ENCODE assay signal across 18 cellular contexts in genomic region chr5:105392710-105393149, GRCh38.
DNase-seq lines count a peak whose midpoint lies in the region; ATAC-seq, FAIRE-seq and TF ChIP-seq lines count a peak whose summit lies in the region.
"Had no signal": no experiment of that assay in that cellular context is flagged by ENCODE, and none has a peak within 500 bp of the region (broad histone marks: within the 10 kb centered on the region; RNA-seq: fewer than 3 reads in every experiment).

No MANE protein-coding gene starts in this region.

- no peak overlapping the region for H3K9ac ChIP-seq in H1 (replicated peaks in 1 of 4; ENCODE audit: extremely low read depth in 1 of 4, low read depth in 3 of 4, low read length in 3 of 4)
- no peak overlapping the region for H3K9ac ChIP-seq in neuronal stem cell (ENCODE audit: low read depth, low read length, poor library complexity)

- H3K4ac ChIP-seq in H1 (replicated peaks; ENCODE audit: insufficient read length, low read depth, low read length), result no peak overlapping the region
- no peak overlapping the region for H3K4ac ChIP-seq in neuronal stem cell (ENCODE audit: low read length)

- H3K18ac ChIP-seq in H1 (ENCODE audit: extremely low read depth, low read length), result no peak overlapping the region
- H3K18ac ChIP-seq in neuronal stem cell (ENCODE audit: low read length), result peak overlapping the region; percentile 48

- WGBS in H1 (ENCODE audit: extremely low coverage in 1 of 2, insufficient coverage in 1 of 2, insufficient read length in 1 of 2, insufficient replicate concordance in 2 of 2, low coverage in 1 of 2, low lambda C conversion rate in 2 of 2, missing lambda C conversion rate in 1 of 2), 2 experiments, result 97% methylated on average over 18 of the region's 18 CpGs; no CpG with 5 or more reads in 1 of the 2 experiments
- no CpG with 5 or more reads among the region's 18 CpGs for WGBS in neuronal stem cell (ENCODE audit: extremely low coverage in 2 of 2, insufficient read length in 2 of 2, insufficient replicate concordance in 1 of 2), 2 donors

- no peak for TF ChIP-seq EP300 in H1 (IDR thresholded peaks at IDR 0.05; ENCODE audit: borderline replicate concordance in 1 of 2, low read depth in 2 of 2, low read length in 2 of 2)

- H2AFZ ChIP-seq in H1 (ENCODE audit: low read length) (peak overlapping the region; percentile 81), neuronal stem cell (ENCODE audit: low read length) (peak overlapping the region; percentile 73)

- TF ChIP-seq POLR2A in H1 (IDR thresholded peaks at IDR 0.05; ENCODE audit: control extremely low read depth in 1 of 2, low read depth in 2 of 2, low read length in 2 of 2), result no peak

- H3K23me2 ChIP-seq in H1 (ENCODE audit: low read depth, low read length), result no peaks in the 10 kb centered on the region

- no peaks in the 10 kb centered on the region for H4K20me1 ChIP-seq in H1 (replicated peaks in 1 of 2; ENCODE audit: control insufficient read depth in 1 of 2, insufficient read depth in 2 of 2, low read length in 2 of 2)

- H2BK5ac ChIP-seq in H1 (ENCODE audit: low read depth, low read length) (no peak overlapping the region), neuronal stem cell (ENCODE audit: low read length) (no peak overlapping the region)

- no peak overlapping the region for H4K5ac ChIP-seq in H1 (ENCODE audit: insufficient read length, low read depth, low read length)

- H2BK12ac ChIP-seq in H1 (ENCODE audit: low read depth, low read length) (no peak overlapping the region), neuronal stem cell (ENCODE audit: low read length) (no peak overlapping the region)

- no peak overlapping the region for H2BK120ac ChIP-seq in H1 (replicated peaks; ENCODE audit: low read depth, low read length)
- H2BK120ac ChIP-seq in neuronal stem cell (ENCODE audit: low read depth, low read length), result no peak overlapping the region

- H4K8ac ChIP-seq in H1 (ENCODE audit: extremely low read depth, insufficient read depth, low read length) (peak overlapping the region; percentile 1; the same call in 1 of the 2 replicates), neuronal stem cell (ENCODE audit: low read depth, low read length) (no peak overlapping the region)

- H3K27me3 ChIP-seq in H1 (replicated peaks in 1 of 4; ENCODE audit: control insufficient read depth in 3 of 4, extremely low read depth in 1 of 4, insufficient read depth in 3 of 4, low read length in 3 of 4) (no peaks in the 10 kb centered on the region), neuronal stem cell (ENCODE audit: control insufficient read depth in 3 of 3, insufficient read depth in 3 of 3, low read depth in 1 of 3, low read length in 3 of 3) (no peaks in the 10 kb centered on the region)

- H3K14ac ChIP-seq in H1 (ENCODE audit: insufficient read length) (no peak overlapping the region), neuronal stem cell (ENCODE audit: low read length) (no peak overlapping the region)

- CTCF ChIA-PET in H1 (lab: Charles Lee; ENCODE audit: partially characterized antibody), result no interaction called here

- H3K56ac ChIP-seq in H1 (replicated peaks; ENCODE audit: insufficient read length, low read depth, low read length), result no peak overlapping the region

- no peak for TF ChIP-seq RAD21 in H1 (IDR thresholded peaks at IDR 0.05 in 1 of 2, conservative IDR thresholded peaks at IDR 0.05 in 1 of 2; ENCODE audit: low read depth in 2 of 2, low read length in 2 of 2)

- ATAC-seq in GM19395 (IDR thresholded peaks at IDR 0.05; ENCODE audit: unreplicated experiment), result no peak
- ATAC-seq in GM21423 (IDR thresholded peaks at IDR 0.05; ENCODE audit: unreplicated experiment), result no peak
- ATAC-seq: SK-N-SH treated with all-trans-retinoic acid at 6 μM for 48 hours had no signal

- POLR2A ChIA-PET in H1 (lab: Charles Lee; ENCODE audit: partially characterized antibody), result no interaction called here

- no peaks in the 10 kb centered on the region for H3K79me2 ChIP-seq in H1 (ENCODE audit: control insufficient read depth in 1 of 2, insufficient read depth in 2 of 2, low read length in 2 of 2)

- TF ChIP-seq CTCF in H1 (IDR thresholded peaks at IDR 0.05; ENCODE audit: control extremely low read depth in 1 of 3, insufficient read depth in 1 of 3, low read depth in 1 of 3, low read length in 3 of 3), result no peak

- no peak overlapping the region for H3K4me2 ChIP-seq in H1 (ENCODE audit: insufficient read depth in 1 of 2, low read depth in 2 of 2, low read length in 2 of 2)
- no peak overlapping the region for H3K4me2 ChIP-seq in neuronal stem cell (ENCODE audit: insufficient read depth, low read length, poor library complexity, severe bottlenecking)

- no peak overlapping the region for H2BK20ac ChIP-seq in H1 (ENCODE audit: low read length)

- FAIRE-seq in H1 (lab: Jason Lieb, UNC), result no peak
- FAIRE-seq: GM12892, GM18507 had no signal

- H3K4me3 ChIP-seq in H1 (ENCODE audit: extremely low read depth in 1 of 4, insufficient read depth in 2 of 4, low read depth in 3 of 4, low read length in 4 of 4), result no peak overlapping the region
- H3K4me3 ChIP-seq in neuronal stem cell (ENCODE audit: low read length in 2 of 2), result no peak overlapping the region

- H3K79me1 ChIP-seq in H1 (ENCODE audit: low read depth, low read length) (no peaks in the 10 kb centered on the region), neuronal stem cell (ENCODE audit: low read depth, low read length) (no peaks in the 10 kb centered on the region)

- DNase-seq in DMS53 (lab: John Stamatoyannopoulos, UW), result peak; percentile 97
- DNase-seq in HuH-7 (ENCODE audit: low spot score), result peak; percentile 50
- DNase-seq in H1 (ENCODE audit: low read depth in 1 of 2, low spot score in 2 of 2), result no peak
- DNase-seq in neuronal stem cell (ENCODE audit: low spot score), result no peak
- no peak for DNase-seq in superior temporal gyrus (ENCODE audit: extremely low spot score)
- DNase-seq: CD4-positive, alpha-beta memory T cell; DMS153; MM.1S; NCI-H1092 treated with DMSO at 0.1 percent for 48 hours; NCI-H1694; NCI-H510A; NCI-H774 had no signal

- peaks cover 0 to 4% of the 10 kb centered on the region in 2 experiments; a peak in 1 of 4 replicates for H3K9me3 ChIP-seq in H1 (ENCODE audit: insufficient read depth in 2 of 2, low read depth in 1 of 2, low read length in 1 of 2)
- H3K9me3 ChIP-seq in neuronal stem cell (replicated peaks in 1 of 2; ENCODE audit: control insufficient read depth in 2 of 2, insufficient read depth in 1 of 2, low read depth in 1 of 2, low read length in 2 of 2), result peaks cover 0 to 3% of the 10 kb centered on the region in 2 donors

- H2BK15ac ChIP-seq in H1 (ENCODE audit: low read length), result no peak overlapping the region
- no peak overlapping the region for H2BK15ac ChIP-seq in neuronal stem cell (ENCODE audit: low read length)

- H3K4me1 ChIP-seq in H1 (replicated peaks in 1 of 4; ENCODE audit: control insufficient read depth in 3 of 4, insufficient read depth in 4 of 4, low read length in 3 of 4), result no peaks in the 10 kb centered on the region
- no peaks in the 10 kb centered on the region for H3K4me1 ChIP-seq in neuronal stem cell (ENCODE audit: control insufficient read depth in 2 of 2, insufficient read depth in 1 of 2, low read depth in 1 of 2, low read length in 2 of 2)

- H3K27ac ChIP-seq in H1 (ENCODE audit: low read depth, low read length), result no peak overlapping the region
- no peak overlapping the region for H3K27ac ChIP-seq in neuronal stem cell (replicated peaks; ENCODE audit: low read length)
- H3K27ac ChIP-seq: HL-60 had no signal

- H4K91ac ChIP-seq in H1 (replicated peaks; ENCODE audit: insufficient read length, low read length) (no peak overlapping the region), neuronal stem cell (ENCODE audit: low read depth, low read length, poor library complexity) (no peak overlapping the region)

- no peak overlapping the region for H2AK5ac ChIP-seq in H1 (ENCODE audit: low read depth, low read length)
- no peak overlapping the region for H2AK5ac ChIP-seq in neuronal stem cell (ENCODE audit: low read depth, low read length)

- no peak overlapping the region for H3K23ac ChIP-seq in H1 (ENCODE audit: insufficient read length)
- no peak overlapping the region for H3K23ac ChIP-seq in neuronal stem cell (ENCODE audit: low read depth, low read length, poor library complexity)

- H3K36me3 ChIP-seq in H1 (ENCODE audit: control insufficient read depth in 2 of 4, insufficient read depth in 4 of 4, low read length in 3 of 4) (no peaks in the 10 kb centered on the region), neuronal stem cell (replicated peaks in 1 of 2; ENCODE audit: control insufficient read depth in 2 of 2, insufficient read depth in 2 of 2, low read length in 2 of 2) (no peaks in the 10 kb centered on the region)

TF ChIP-seq in H1, 55 proteins besides CTCF, POLR2A, EP300 and RAD21:
- TF ChIP-seq NANOG (IDR thresholded peaks at IDR 0.05; ENCODE audit: insufficient read depth, low read depth, low read length, poor library complexity, severe bottlenecking), result no peak
TF ChIP-seq in H1: peak in this region for 0.

Comparison
In these comparisons a context has a peak if more than half of its experiments do, and no peak if none do; other contexts are left out.
1. DNase-seq: peak in DMS53 (single experiment) and HuH-7 (single experiment); none in H1 (0 of 2), neuronal stem cell (single experiment) and superior temporal gyrus (single experiment).